9 cellular contexts compared by ENCODE assay signal in genomic region chr4:165355900-165356300, GRCh38. TPM values are rescaled to one million over a fixed set of nuclear protein-coding genes. Genes with fewer than 3 reads are reported as not detected.
DNase-seq lines count a peak whose midpoint lies in the region; ATAC-seq and TF ChIP-seq lines count a peak whose summit lies in the region.
"Had no signal": no experiment of that assay in that cellular context is flagged by ENCODE, and none has a peak within 500 bp of the region (broad histone marks: within the 10 kb centered on the region; RNA-seq: fewer than 3 reads in every experiment).

No MANE protein-coding gene starts in this region.

- no peaks in the 10 kb centered on the region for H3K79me1 ChIP-seq in mesenchymal stem cell (replicated peaks; ENCODE audit: low read length, poor library complexity, severe bottlenecking)

- peak; percentile 16 for DNase-seq in GM10266 (ENCODE audit: extremely low spot score)
- DNase-seq in NCI-H526 treated with DMSO at 0.1 percent for 48 hours (lab: John Stamatoyannopoulos, UW): peak; percentile 8
- DNase-seq in colonic mucosa: no peak
- peak; percentile 66 for DNase-seq in mesenchymal stem cell
- DNase-seq in activated CD8-positive, alpha-beta memory T cell treated with anti-CD3 and anti-CD28 coated beads, Interleukin-2, amount 50 U/mL, for 48 hours: no peak

- H2BK12ac ChIP-seq in mesenchymal stem cell (ENCODE audit: low read length in 2 of 2): no peak overlapping the region

- H3K23ac ChIP-seq in mesenchymal stem cell (ENCODE audit: low read length in 2 of 2): no peak overlapping the region

- H3K4me2 ChIP-seq in mesenchymal stem cell (ENCODE audit: low read length, poor library complexity, severe bottlenecking): no peak overlapping the region

- H4K91ac ChIP-seq in mesenchymal stem cell (ENCODE audit: low read length): no peak overlapping the region

- no peak overlapping the region for H3K27ac ChIP-seq in colonic mucosa
- H3K27ac ChIP-seq in mesenchymal stem cell (ENCODE audit: low read length, poor library complexity, severe bottlenecking): no peak overlapping the region
- H3K27ac ChIP-seq: neutrophil had no signal

- no peak overlapping the region for H3K14ac ChIP-seq in mesenchymal stem cell (ENCODE audit: low read length in 2 of 2)

- no peak overlapping the region for H2BK120ac ChIP-seq in mesenchymal stem cell (ENCODE audit: low read depth, low read length)

- H3K9ac ChIP-seq in colonic mucosa (ENCODE audit: low read depth in 2 of 2, low read length in 2 of 2) (no peak overlapping the region), mesenchymal stem cell (ENCODE audit: low read length) (peak overlapping the region; percentile 5)

- TF ChIP-seq CTCF in GM10266 (IDR thresholded peaks at IDR 0.05; ENCODE audit: control insufficient read depth, insufficient read depth, low read depth, missing control alignments): peak; percentile 50
- TF ChIP-seq CTCF in colonic mucosa (IDR thresholded peaks at IDR 0.05): peak; percentile 33

- no peaks in the 10 kb centered on the region for H3K4me1 ChIP-seq in colonic mucosa
- H3K4me1 ChIP-seq in mesenchymal stem cell (ENCODE audit: control insufficient read depth, insufficient read depth, low read depth, low read length): no peaks in the 10 kb centered on the region

- ATAC-seq in HG02678 (IDR thresholded peaks at IDR 0.05; ENCODE audit: unreplicated experiment) (peak; percentile 48), esophagus mucosa (no peak), GM21515 (IDR thresholded peaks at IDR 0.05; ENCODE audit: unreplicated experiment) (no peak)

- H3K4me3 ChIP-seq in colonic mucosa: no peak overlapping the region
- H3K4me3 ChIP-seq in mesenchymal stem cell (ENCODE audit: insufficient read depth in 1 of 2, low read depth in 1 of 2, low read length in 2 of 2): no peak overlapping the region

- no peak overlapping the region for H3K4ac ChIP-seq in mesenchymal stem cell (ENCODE audit: low read depth in 1 of 2, low read length in 2 of 2)

- WGBS in mesenchymal stem cell: 13% methylated on average over 1 of the region's 2 CpGs

- H3K27me3 ChIP-seq in colonic mucosa: no peaks in the 10 kb centered on the region
- H3K27me3 ChIP-seq in mesenchymal stem cell (ENCODE audit: control insufficient read depth in 1 of 2, insufficient read depth in 1 of 2, low read length in 2 of 2): no peaks in the 10 kb centered on the region

- H2BK15ac ChIP-seq in mesenchymal stem cell (ENCODE audit: low read depth, poor library complexity, severe bottlenecking): no peak overlapping the region

- no peak overlapping the region for H3K18ac ChIP-seq in mesenchymal stem cell (ENCODE audit: low read depth in 1 of 2, low read length in 2 of 2)

- H3K9me3 ChIP-seq in colonic mucosa (no peaks in the 10 kb centered on the region), mesenchymal stem cell (ENCODE audit: control insufficient read depth, low read length) (no peaks in the 10 kb centered on the region)
- H3K9me3 ChIP-seq: neutrophil had no signal

- H2AFZ ChIP-seq in mesenchymal stem cell (ENCODE audit: low read depth, low read length): no peak overlapping the region

- no peak overlapping the region for H2AK5ac ChIP-seq in mesenchymal stem cell (ENCODE audit: low read length, severe bottlenecking)

- intact Hi-C loops in colonic mucosa (cut with DNase I): loop anchor here (2.0 kb wide), 1 partner anchor 109 kb away; no protein-coding TSS in a partner anchor

- H3K36me3 ChIP-seq in colonic mucosa (no peaks in the 10 kb centered on the region), mesenchymal stem cell (ENCODE audit: control insufficient read depth in 1 of 2, insufficient read depth in 2 of 2, low read depth in 1 of 2, low read length in 2 of 2) (no peaks in the 10 kb centered on the region)
- H3K36me3 ChIP-seq: neutrophil had no signal

- no peak overlapping the region for H4K8ac ChIP-seq in mesenchymal stem cell (ENCODE audit: low read length)

- H2BK5ac ChIP-seq in mesenchymal stem cell (ENCODE audit: low read depth, low read length, poor library complexity, severe bottlenecking): no peak overlapping the region

RNA-seq across cellular contexts. Expression of gene CPE, which starts 22.9 kb away (rescaled TPM):
- 10 to 100 TPM; 13.8 to 49.6 TPM for total RNA-seq in colonic mucosa
- polyA plus RNA-seq in mesenchymal stem cell (2013, experiment 1 of 2): 60.8 TPM
- polyA plus RNA-seq in mesenchymal stem cell (2013, experiment 2 of 2): 63.6 TPM
- 15.4 TPM for total RNA-seq in esophagus mucosa

RNA-seq across cellular contexts. Expression of gene MSMO1, which starts 28.4 kb away (rescaled TPM):
- total RNA-seq in colonic mucosa (100 to 1,000 TPM in 1 of 2 donors, 10 to 100 TPM in 1; 51.7 to 290 TPM), esophagus mucosa (173 TPM)
- 313 TPM for polyA plus RNA-seq in mesenchymal stem cell (2013, experiment 1 of 2)
- polyA plus RNA-seq in mesenchymal stem cell (2013, experiment 2 of 2): 343 TPM

Comparison
In these comparisons a context has a peak if more than half of its experiments do, and no peak if none do; other contexts are left out.
1. DNase-seq: peak in GM10266 (single experiment), NCI-H526 treated with DMSO at 0.1 percent for 48 hours (single experiment) and mesenchymal stem cell (single experiment); none in colonic mucosa (single experiment) and activated CD8-positive, alpha-beta memory T cell treated with anti-CD3 and anti-CD28 coated beads, Interleukin-2, amount 50 U/mL, for 48 hours (single experiment).